8 cellular contexts compared by ENCODE assay signal in the genomic region with DNA sequence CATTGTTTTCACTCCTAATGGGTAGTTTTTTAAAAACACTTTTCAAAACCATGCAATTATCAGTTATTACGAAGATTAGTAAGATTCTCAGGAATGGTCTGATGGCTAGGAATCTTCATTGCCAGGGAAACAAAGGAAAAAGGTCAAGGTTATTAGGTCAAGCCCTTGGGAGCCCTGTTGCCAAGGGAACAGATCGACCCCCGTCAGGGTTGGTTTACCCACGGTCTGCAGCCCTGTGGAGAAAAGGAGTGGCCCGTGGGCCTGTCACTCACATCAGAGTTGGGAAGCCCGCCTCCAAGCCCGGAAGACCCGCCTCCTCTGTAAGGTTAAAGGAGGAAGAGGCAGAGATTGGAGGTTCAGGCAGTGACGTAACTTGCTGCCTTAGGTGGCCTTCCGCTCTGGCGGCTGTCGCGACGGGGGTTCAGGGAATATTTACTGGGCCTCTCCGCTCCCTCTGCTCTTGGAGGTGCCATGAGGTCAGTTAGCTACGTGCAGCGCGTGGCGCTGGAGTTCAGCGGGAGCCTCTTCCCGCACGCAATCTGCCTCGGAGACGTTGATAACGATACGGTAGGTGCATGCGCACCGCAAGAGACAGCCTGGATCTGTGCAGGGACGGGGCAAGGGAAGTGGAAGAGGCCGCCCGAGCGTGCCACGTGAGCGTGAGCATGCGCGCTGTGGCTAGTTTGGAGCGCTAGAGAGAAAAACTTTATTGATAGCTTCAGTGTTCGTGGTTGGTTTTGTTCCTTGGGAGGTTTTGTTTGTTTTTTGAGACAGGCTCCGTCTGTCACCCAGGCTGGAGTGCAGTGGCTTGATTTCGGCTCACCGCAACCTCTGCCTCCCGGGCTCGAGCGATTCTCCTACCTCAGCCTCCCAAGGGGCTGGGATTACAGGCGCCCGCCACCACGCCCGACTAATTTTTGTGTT. TPM values are rescaled to one million over a fixed set of nuclear protein-coding genes. Genes with fewer than 3 reads are reported as not detected.
A peak's percentile ranks its signal among the peaks of the same experiment; 100 is the strongest.
DNase-seq lines count a peak whose midpoint lies in the region; ATAC-seq, FAIRE-seq and TF ChIP-seq lines count a peak whose summit lies in the region.

A gene (plus strand): TSS at position 379 of the 924 bp plus-strand sequence. CDS start 93 bp downstream, at position 472.

- DNase-seq in NCI-H1436 (lab: John Stamatoyannopoulos, UW) (peak; percentile 98), T follicular helper cell (ENCODE audit: low read depth) (peak; percentile 93), adipocyte (ENCODE audit: low read depth) (peak; percentile 99), Right ventricle myocardium superior (peak; percentile 100), pancreas (peak; percentile 92 to 99 (median 98)), tibial artery (peak; percentile 99)

- no peaks in the 10 kb centered on the region for H3K9me3 ChIP-seq in adipocyte (ENCODE audit: control insufficient read depth, low read length)
- no peaks in the 10 kb centered on the region for H3K9me3 ChIP-seq in pancreas
- no peaks in the 10 kb centered on the region for H3K9me3 ChIP-seq in tibial artery

- intact Hi-C loops in Right ventricle myocardium superior (cut with DNase I) = no loop called here
- intact Hi-C loops in pancreas (cut with DNase I) = no loop called here
- intact Hi-C loops in tibial artery (cut with DNase I; ENCODE audit: low total_unique reads) = no loop called here

- H3K27ac ChIP-seq in pancreas (peak within 1 kb of the TSS; percentile 90 to 96 (median 94)), tibial artery (peak within 1 kb of the TSS; percentile 87 to 88)

- FAIRE-seq in pancreas (lab: Jason Lieb, UNC) = peak; percentile 91

- peak within 1 kb of the TSS; percentile 96 for H3K9ac ChIP-seq in adipocyte (ENCODE audit: low read length)

- H3K36me3 ChIP-seq in adipocyte (ENCODE audit: control insufficient read depth, insufficient read depth, low read length, severe bottlenecking) (peaks cover 6% of the 10 kb centered on the region), pancreas (peaks cover 0 to 2% (median 0%) of the 10 kb centered on the region in 3 donors), tibial artery (peaks cover 0 to 13% (median under 1%) of the 10 kb centered on the region in 3 donors)

- no peaks in the 10 kb centered on the region for H3K27me3 ChIP-seq in adipocyte (replicated peaks; ENCODE audit: control insufficient read depth, insufficient read depth, low read length)
- no peaks in the 10 kb centered on the region for H3K27me3 ChIP-seq in pancreas
- no peaks in the 10 kb centered on the region for H3K27me3 ChIP-seq in tibial artery

- peaks cover 16% of the 10 kb centered on the region for H3K4me1 ChIP-seq in adipocyte (ENCODE audit: control insufficient read depth, insufficient read depth, low read length)
- H3K4me1 ChIP-seq in pancreas = peaks cover 8 to 12% (median 10%) of the 10 kb centered on the region in 3 donors
- peaks cover 0 to 24% (median 13%) of the 10 kb centered on the region in 4 donors for H3K4me1 ChIP-seq in tibial artery

- H3K4me3 ChIP-seq in GM12875 (ENCODE audit: low read depth, low read length) (peak within 1 kb of the TSS; percentile 64), adipocyte (ENCODE audit: low read length) (peak within 1 kb of the TSS; percentile 93), pancreas (peak within 1 kb of the TSS; percentile 37 to 61 (median 57)), tibial artery (peak within 1 kb of the TSS; percentile 63 to 71)

- TF ChIP-seq CTCF in GM12875 (IDR thresholded peaks at IDR 0.05; ENCODE audit: borderline replicate concordance, insufficient read depth, low read depth, low read length) (no peak), pancreas (IDR thresholded peaks at IDR 0.05) (no peak), tibial artery (IDR thresholded peaks at IDR 0.05) (peak in 1 of 2 experiments; percentile 14)

- peak; percentile 97 for ATAC-seq in HG02798 (IDR thresholded peaks at IDR 0.05; ENCODE audit: poor library complexity, unreplicated experiment)
- ATAC-seq in Right ventricle myocardium superior (ENCODE audit: poor library complexity) = peak; percentile 98
- peak; percentile 95 to 98 (median 95) for ATAC-seq in pancreas

- 0% methylated on average over 48 of the region's 48 CpGs for whole genome bisulfite sequencing in pancreas, 2 donors

RNA-seq across cellular contexts. Expression of the gene that starts here (rescaled TPM):
- total RNA-seq in Right ventricle myocardium superior = 12.2 TPM
- 10 to 100 TPM; 17.0 to 30.1 (median 20.5) TPM for total RNA-seq in pancreas
- 10 to 100 TPM; 42.2 to 51.6 TPM for polyA plus RNA-seq in pancreas

Comparison
In these comparisons a context has a peak if more than half of its experiments do, and no peak if none do; other contexts are left out.
1. Peak in every context shown above with its lines: DNase-seq, ATAC-seq, H3K4me3 ChIP-seq and H3K27ac ChIP-seq.